ENCODE assay signal across 9 cellular contexts in the genomic region with DNA sequence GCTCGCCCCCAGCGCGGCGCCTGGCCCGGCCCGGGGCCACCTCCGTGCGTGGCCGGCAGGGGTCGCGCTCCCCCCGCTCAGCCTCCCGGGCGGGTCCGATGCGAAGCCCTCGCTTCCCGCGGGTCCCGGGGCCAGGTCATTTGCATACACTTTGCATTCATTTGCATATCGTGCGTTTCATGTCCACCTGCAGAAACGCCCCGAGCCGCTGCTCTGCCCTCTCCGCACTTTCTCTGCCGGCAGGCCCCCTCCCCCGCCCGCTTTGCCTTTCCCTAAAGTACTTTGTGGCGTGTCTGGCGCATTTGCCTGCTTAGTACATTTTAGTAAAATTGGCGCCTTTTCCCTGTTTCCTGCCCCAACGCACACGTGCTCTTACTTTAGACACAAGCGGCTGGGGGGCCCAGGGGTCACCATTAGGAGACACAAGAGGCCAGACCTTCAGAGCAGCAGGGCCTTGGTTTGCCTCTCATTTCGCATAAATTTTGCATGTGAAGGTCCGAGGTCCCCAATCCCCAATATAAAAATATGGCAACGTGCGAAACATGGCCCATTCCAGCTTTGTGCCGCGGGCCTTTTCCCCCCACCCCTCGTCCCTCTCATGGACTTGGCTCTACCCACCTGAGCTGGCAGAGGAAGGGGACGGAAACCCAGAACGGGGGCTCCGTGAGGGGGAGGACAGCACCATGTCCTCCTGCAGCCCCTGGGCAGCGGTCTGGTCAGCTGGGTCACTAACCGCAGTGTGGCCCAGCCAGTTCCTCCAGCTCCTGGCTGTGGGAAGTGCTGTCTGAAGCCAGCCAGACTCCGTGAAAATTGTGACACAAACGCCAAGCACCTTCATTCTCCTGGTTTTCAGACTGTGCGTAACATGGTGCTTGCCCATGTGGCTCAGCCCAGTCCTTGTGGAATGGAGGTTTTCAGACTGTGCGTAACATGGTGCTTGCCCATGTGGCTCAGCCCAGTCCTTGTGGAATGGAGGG. TPM values are rescaled to one million over a fixed set of nuclear protein-coding genes. Genes with fewer than 3 reads are reported as not detected.
DNase-seq lines count a peak whose midpoint lies in the region; ATAC-seq and TF ChIP-seq lines count a peak whose summit lies in the region.
"Had no signal": no experiment of that assay in that cellular context is flagged by ENCODE, and none has a peak within 500 bp of the region (broad histone marks: within the 10 kb centered on the region; RNA-seq: fewer than 3 reads in every experiment).

No MANE protein-coding gene starts in this region.

- H3K4me1 Mint-ChIP-seq in CD8-positive, alpha-beta T cell (ENCODE audit: low read depth) = peaks cover 11% of the 10 kb centered on the region
- H3K4me1 Mint-ChIP-seq in activated T-helper 17 cell treated with anti-CD3 and anti-CD28 coated beads, Interleukin-2, amount 50 U/mL, for 72 hours = no peaks in the 10 kb centered on the region

- intact Hi-C loops in CD8-positive, alpha-beta T cell (cut with DNase I, micrococcal nuclease) = loop anchor here (1.0 to 10.0 kb wide), 4 partner anchors 207 to 345 kb away; no protein-coding TSS in a partner anchor
- intact Hi-C loops in Right ventricle myocardium superior (cut with DNase I) = loop anchor here (2.0 kb wide), 1 partner anchor 275 kb away; the partner anchor contains the start of gene ZNF778

- peak overlapping the region; percentile 61 for H3K4me2 ChIP-seq in skeletal muscle satellite cell (ENCODE audit: low read length)

- no peaks in the 10 kb centered on the region for H3K36me3 Mint-ChIP-seq in CD8-positive, alpha-beta T cell
- no peaks in the 10 kb centered on the region for H3K36me3 Mint-ChIP-seq in activated T-helper 17 cell treated with anti-CD3 and anti-CD28 coated beads, Interleukin-2, amount 50 U/mL, for 72 hours (ENCODE audit: low read depth)

- H3K27me3 ChIP-seq in CD8-positive, alpha-beta T cell (ENCODE audit: insufficient read depth, low read length) = peaks cover 28% of the 10 kb centered on the region
- peaks cover 82% of the 10 kb centered on the region for H3K27me3 ChIP-seq in skeletal muscle satellite cell (ENCODE audit: control insufficient read depth, insufficient read depth, low read length)

- no peaks in the 10 kb centered on the region for H3K9me3 Mint-ChIP-seq in CD8-positive, alpha-beta T cell
- no peaks in the 10 kb centered on the region for H3K9me3 Mint-ChIP-seq in activated T-helper 17 cell treated with anti-CD3 and anti-CD28 coated beads, Interleukin-2, amount 50 U/mL, for 72 hours

- CTCF ChIA-PET in CD8-positive, alpha-beta T cell (lab: Charles Lee) = interaction anchor here (0.8 to 4.0 kb wide), 9 partner anchors 59 to 305 kb away, joined by 3 to 40 read pairs (median 5); partner anchors contain the start of genes CDH15 and ZNF778

- H3K9me3 ChIP-seq in CD8-positive, alpha-beta T cell (ENCODE audit: low read length) = no peaks in the 10 kb centered on the region
- no peaks in the 10 kb centered on the region for H3K9me3 ChIP-seq in skeletal muscle satellite cell (replicated peaks; ENCODE audit: low read length)

- H3K4me3 Mint-ChIP-seq in CD8-positive, alpha-beta T cell = peak overlapping the region; percentile 54
- H3K4me3 Mint-ChIP-seq in activated T-helper 17 cell treated with anti-CD3 and anti-CD28 coated beads, Interleukin-2, amount 50 U/mL, for 72 hours = peak overlapping the region; percentile 45

- DNase-seq in CD8-positive, alpha-beta T cell = peak; percentile 26 to 77 (median 56)
- DNase-seq in NCI-H69 (lab: John Stamatoyannopoulos, UW) = peak; percentile 48
- DNase-seq in Right ventricle myocardium superior = peak; percentile 76
- DNase-seq in GF-D8 (lab: John Stamatoyannopoulos, UW) = no peak
- no peak for DNase-seq in hippocampal formation (lab: John Stamatoyannopoulos, UW)

- peaks cover 34% of the 10 kb centered on the region for H3K27me3 Mint-ChIP-seq in CD8-positive, alpha-beta T cell (ENCODE audit: low read depth)
- H3K27me3 Mint-ChIP-seq in activated T-helper 17 cell treated with anti-CD3 and anti-CD28 coated beads, Interleukin-2, amount 50 U/mL, for 72 hours = peaks cover 23% of the 10 kb centered on the region

- H3K9ac ChIP-seq in skeletal muscle satellite cell (ENCODE audit: low read depth, low read length) = no peak overlapping the region

- POLR2A ChIA-PET in CD8-positive, alpha-beta T cell (lab: Charles Lee) = no interaction called here

- no peak overlapping the region for H3K27ac ChIP-seq in CD8-positive, alpha-beta T cell (ENCODE audit: low read depth, low read length)

- peaks cover 21% of the 10 kb centered on the region for H3K4me1 ChIP-seq in CD8-positive, alpha-beta T cell (ENCODE audit: insufficient read depth, low read length)
- H3K4me1 ChIP-seq in skeletal muscle satellite cell (ENCODE audit: control insufficient read depth, insufficient read depth, low read length) = peaks cover 5% of the 10 kb centered on the region

- TF ChIP-seq CTCF in CD8-positive, alpha-beta T cell (IDR thresholded peaks at IDR 0.05) = peak; percentile 78

- no peak overlapping the region for H3K27ac Mint-ChIP-seq in CD8-positive, alpha-beta T cell
- H3K27ac Mint-ChIP-seq in activated T-helper 17 cell treated with anti-CD3 and anti-CD28 coated beads, Interleukin-2, amount 50 U/mL, for 72 hours = no peak overlapping the region

- ATAC-seq in CD8-positive, alpha-beta T cell = peak; percentile 76
- ATAC-seq in GM21528 (IDR thresholded peaks at IDR 0.05; ENCODE audit: low FRiP score, unreplicated experiment) = peak; percentile 51
- ATAC-seq in activated T-helper 17 cell treated with anti-CD3 and anti-CD28 coated beads, Interleukin-2, amount 50 U/mL, for 72 hours (replicated peaks) = peak; percentile 76
- ATAC-seq in Right ventricle myocardium superior (ENCODE audit: poor library complexity) = peak; percentile 54

- H3K36me3 ChIP-seq in CD8-positive, alpha-beta T cell (ENCODE audit: insufficient read depth, low read length) = no peaks in the 10 kb centered on the region
- no peaks in the 10 kb centered on the region for H3K36me3 ChIP-seq in skeletal muscle satellite cell (ENCODE audit: insufficient read depth, low read length)

- no peak overlapping the region for H3K4me3 ChIP-seq in CD8-positive, alpha-beta T cell (ENCODE audit: low read depth, low read length)
- no peak overlapping the region for H3K4me3 ChIP-seq in skeletal muscle satellite cell (ENCODE audit: low read length)

RNA-seq across cellular contexts. Expression of gene CBFA2T3, which starts 34.8 kb away (rescaled TPM):
- under 1 TPM; 0.11 to 0.31 TPM for total RNA-seq in CD8-positive, alpha-beta T cell
- total RNA-seq in activated T-helper 17 cell treated with anti-CD3 and anti-CD28 coated beads, Interleukin-2, amount 50 U/mL, for 72 hours = under 1 TPM in 1 of 2 donors, not detected in 1; 0.19 TPM
- 8.6 TPM for total RNA-seq in Right ventricle myocardium superior
- total RNA-seq in skeletal muscle satellite cell (2012; rRNA removed) = 0.22 TPM in 1 of 2 replicates, not detected in the other
- total RNA-seq: M059J had no signal

Comparison
In these comparisons a context has a peak if more than half of its experiments do, and no peak if none do; other contexts are left out.
1. DNase-seq: peak in CD8-positive, alpha-beta T cell (7 of 7), NCI-H69 (single experiment) and Right ventricle myocardium superior (single experiment); none in GF-D8 (single experiment) and hippocampal formation (0 of 2).
2. Peak in every context shown above with its lines, with median percentiles within 50 percentile points of each other: ATAC-seq.